ENCODE assay signal across 8 cellular contexts in the genomic region with DNA sequence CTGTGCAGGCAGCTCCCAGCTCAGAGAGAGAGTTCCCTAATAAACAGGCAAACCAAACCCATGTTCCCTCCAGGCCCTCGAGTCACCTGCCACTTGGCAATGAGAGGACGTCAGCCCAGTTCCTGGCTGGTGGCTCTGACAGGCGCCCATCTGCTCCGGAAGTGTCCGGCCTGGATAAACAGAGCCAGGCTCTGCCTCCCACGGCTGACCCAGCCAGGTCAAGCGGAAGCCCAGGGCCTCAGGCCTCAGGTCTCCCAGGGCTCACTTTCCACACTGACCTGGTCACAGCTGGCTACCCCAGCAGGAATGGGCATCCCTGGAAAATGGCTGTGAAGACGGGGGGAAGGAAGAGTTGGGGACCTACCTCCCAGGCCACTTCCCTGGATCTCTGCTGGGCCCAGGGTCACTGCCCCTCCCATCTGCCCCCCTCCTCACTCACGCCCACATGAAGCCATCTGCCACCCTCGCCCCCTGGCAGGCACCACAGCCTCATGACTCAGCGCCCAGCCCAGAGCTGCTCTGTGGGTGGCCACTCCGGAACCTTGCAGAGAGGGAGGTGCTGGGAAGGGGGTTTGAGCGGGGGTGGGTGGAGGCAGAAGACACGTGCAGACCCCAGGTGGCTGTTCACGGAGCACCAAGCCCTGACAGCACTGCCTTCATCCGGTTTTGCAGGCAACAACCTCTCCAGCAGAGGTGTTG. TPM values are rescaled to one million over a fixed set of nuclear protein-coding genes. Genes with fewer than 3 reads are reported as not detected.
A peak's percentile ranks its signal among the peaks of the same experiment; 100 is the strongest.
DNase-seq lines count a peak whose midpoint lies in the region; ATAC-seq and TF ChIP-seq lines count a peak whose summit lies in the region.

No MANE protein-coding gene starts in this region.

- H3K4me1 Mint-ChIP-seq in CD4-positive, alpha-beta memory T cell: peaks cover 22 to 65% (median 46%) of the 10 kb centered on the region in 4 donors
- H3K4me1 Mint-ChIP-seq in activated T-cell treated with anti-CD3 and anti-CD28 coated beads, Interleukin-2, amount 50 U/mL, for 72 hours (ENCODE audit: low read depth): peaks cover 64% of the 10 kb centered on the region
- H3K4me1 Mint-ChIP-seq in stimulated activated memory B cell treated with anti-CD40 and anti-IgM and Interleukin-4, amounts not matched to agents 10 μg/mL and 1 μg/mL and 100 μg/mL, for 72 hours: peaks cover 83% of the 10 kb centered on the region

- no peaks in the 10 kb centered on the region for H3K9me3 Mint-ChIP-seq in CD4-positive, alpha-beta memory T cell
- H3K9me3 Mint-ChIP-seq in activated T-cell treated with anti-CD3 and anti-CD28 coated beads, Interleukin-2, amount 50 U/mL, for 72 hours: no peaks in the 10 kb centered on the region
- H3K9me3 Mint-ChIP-seq in stimulated activated memory B cell treated with anti-CD40 and anti-IgM and Interleukin-4, amounts not matched to agents 10 μg/mL and 1 μg/mL and 100 μg/mL, for 72 hours: no peaks in the 10 kb centered on the region

- no peaks in the 10 kb centered on the region for H3K36me3 ChIP-seq in CD4-positive, alpha-beta memory T cell (ENCODE audit: insufficient read depth, low read length)
- H3K36me3 ChIP-seq in kidney epithelial cell (ENCODE audit: control insufficient read depth, insufficient read depth, low read length): no peaks in the 10 kb centered on the region

- intact Hi-C loops in CD4-positive, alpha-beta memory T cell (cut with micrococcal nuclease): no loop called here

- H3K27me3 ChIP-seq in CD4-positive, alpha-beta memory T cell (ENCODE audit: insufficient read depth, low read length): no peaks in the 10 kb centered on the region
- no peaks in the 10 kb centered on the region for H3K27me3 ChIP-seq in kidney epithelial cell (ENCODE audit: control insufficient read depth, insufficient read depth, low read length)

- H3K36me3 Mint-ChIP-seq in CD4-positive, alpha-beta memory T cell: no peaks in the 10 kb centered on the region
- H3K36me3 Mint-ChIP-seq in activated T-cell treated with anti-CD3 and anti-CD28 coated beads, Interleukin-2, amount 50 U/mL, for 72 hours (ENCODE audit: insufficient read depth in 2 of 2): no peaks in the 10 kb centered on the region
- no peaks in the 10 kb centered on the region for H3K36me3 Mint-ChIP-seq in stimulated activated memory B cell treated with anti-CD40 and anti-IgM and Interleukin-4, amounts not matched to agents 10 μg/mL and 1 μg/mL and 100 μg/mL, for 72 hours

- H3K4me3 ChIP-seq in CD4-positive, alpha-beta memory T cell (ENCODE audit: low read length in 2 of 2): no peak overlapping the region
- H3K4me3 ChIP-seq in kidney epithelial cell (ENCODE audit: low read depth, low read length): no peak overlapping the region

- H3K4me3 Mint-ChIP-seq in CD4-positive, alpha-beta memory T cell: peak overlapping the region in 4 of 8 donors; percentile 30 to 74 (median 48)
- H3K4me3 Mint-ChIP-seq in activated T-cell treated with anti-CD3 and anti-CD28 coated beads, Interleukin-2, amount 50 U/mL, for 72 hours: peak overlapping the region in 1 of 2 donors; percentile 23
- no peak overlapping the region for H3K4me3 Mint-ChIP-seq in stimulated activated memory B cell treated with anti-CD40 and anti-IgM and Interleukin-4, amounts not matched to agents 10 μg/mL and 1 μg/mL and 100 μg/mL, for 72 hours

- TF ChIP-seq CTCF in kidney epithelial cell (IDR thresholded peaks at IDR 0.05; ENCODE audit: insufficient read depth, low read length, poor library complexity, severe bottlenecking) (no peak), GM10266 (IDR thresholded peaks at IDR 0.05; ENCODE audit: control insufficient read depth, insufficient read depth, low read depth, missing control alignments) (no peak)

- CTCF ChIA-PET in CD4-positive, alpha-beta memory T cell (lab: Charles Lee; ENCODE audit: partially characterized antibody): no interaction called here

- DNase-seq in CD4-positive, alpha-beta memory T cell: peak in 4 of 5 donors; percentile 9 to 52 (median 28)
- DNase-seq in NCI-H1694 treated with DMSO at 0.1 percent for 48 hours (lab: John Stamatoyannopoulos, UW) (peak; percentile 52), kidney epithelial cell (ENCODE audit: low read depth) (peak; percentile 49), GM10266 (ENCODE audit: extremely low spot score) (no peak), SIG-M5 treated with dmso at 0.1 percent for 504 hours (lab: John Stamatoyannopoulos, UW; ENCODE audit: unreplicated experiment) (no peak)
- DNase-seq in activated T-cell treated with anti-CD3 and anti-CD28 coated beads, Interleukin-2, amount 50 U/mL, for 72 hours: peak; percentile 64 to 67

- no peaks in the 10 kb centered on the region for H3K27me3 Mint-ChIP-seq in CD4-positive, alpha-beta memory T cell
- H3K27me3 Mint-ChIP-seq in activated T-cell treated with anti-CD3 and anti-CD28 coated beads, Interleukin-2, amount 50 U/mL, for 72 hours (ENCODE audit: low read depth): no peaks in the 10 kb centered on the region
- H3K27me3 Mint-ChIP-seq in stimulated activated memory B cell treated with anti-CD40 and anti-IgM and Interleukin-4, amounts not matched to agents 10 μg/mL and 1 μg/mL and 100 μg/mL, for 72 hours: peaks cover 11% of the 10 kb centered on the region

- POLR2A ChIA-PET in CD4-positive, alpha-beta memory T cell (lab: Charles Lee; ENCODE audit: partially characterized antibody): no interaction called here

- H3K4me1 ChIP-seq in CD4-positive, alpha-beta memory T cell (ENCODE audit: insufficient read depth, low read length): peaks cover 46% of the 10 kb centered on the region

- H3K27ac ChIP-seq in CD4-positive, alpha-beta memory T cell (ENCODE audit: low read depth, low read length): no peak overlapping the region

- H3K27ac Mint-ChIP-seq in CD4-positive, alpha-beta memory T cell: peak overlapping the region in 5 of 7 donors; percentile 9 to 87 (median 64)
- H3K27ac Mint-ChIP-seq in activated T-cell treated with anti-CD3 and anti-CD28 coated beads, Interleukin-2, amount 50 U/mL, for 72 hours: no peak overlapping the region
- H3K27ac Mint-ChIP-seq in stimulated activated memory B cell treated with anti-CD40 and anti-IgM and Interleukin-4, amounts not matched to agents 10 μg/mL and 1 μg/mL and 100 μg/mL, for 72 hours: peak overlapping the region; percentile 59

- ATAC-seq in activated T-cell treated with anti-CD3 and anti-CD28 coated beads, Interleukin-2, amount 50 U/mL, for 72 hours (replicated peaks in 1 of 2): peak; percentile 78 to 79
- peak; percentile 54 for ATAC-seq in stimulated activated memory B cell treated with anti-CD40 and anti-IgM and Interleukin-4, amounts not matched to agents 10 μg/mL and 1 μg/mL and 100 μg/mL, for 72 hours
- no peak for ATAC-seq in HG03159 (IDR thresholded peaks at IDR 0.05; ENCODE audit: unreplicated experiment)

- no peaks in the 10 kb centered on the region for H3K9me3 ChIP-seq in CD4-positive, alpha-beta memory T cell (ENCODE audit: control insufficient read depth in 1 of 2, low read length in 2 of 2)

RNA-seq across cellular contexts. Expression of a gene that starts 37.4 kb away (rescaled TPM):
- total RNA-seq in CD4-positive, alpha-beta memory T cell: 1 to 10 TPM; 3.5 to 3.8 TPM
- polyA plus RNA-seq in CD4-positive, alpha-beta memory T cell: 10 to 100 TPM; 10.6 to 33.7 TPM
- total RNA-seq in activated T-cell treated with anti-CD3 and anti-CD28 coated beads, Interleukin-2, amount 50 U/mL, for 72 hours: 100 to 1,000 TPM; 122 to 242 TPM
- 88.4 and 103 TPM in 2 replicates for total RNA-seq in kidney epithelial cell

Comparison
In these comparisons a context has a peak if more than half of its experiments do, and no peak if none do; other contexts are left out.
1. DNase-seq: peak in CD4-positive, alpha-beta memory T cell (4 of 5), NCI-H1694 treated with DMSO at 0.1 percent for 48 hours (single experiment), activated T-cell treated with anti-CD3 and anti-CD28 coated beads, Interleukin-2, amount 50 U/mL, for 72 hours (2 of 2) and kidney epithelial cell (single experiment); none in GM10266 (single experiment) and SIG-M5 treated with dmso at 0.1 percent for 504 hours (single experiment).
2. RNA of a gene that starts 37.4 kb away (total RNA-seq): 122 to 242 TPM in activated T-cell treated with anti-CD3 and anti-CD28 coated beads, Interleukin-2, amount 50 U/mL, for 72 hours and 88.4 to 103 TPM in kidney epithelial cell; 3.5 to 3.8 TPM in CD4-positive, alpha-beta memory T cell; every median in the first group is over 10 times any median in the second.